1 cellular context compared by ENCODE assay signal in genomic region chr2:237432484-237433092, GRCh38.
TF ChIP-seq lines count a peak whose summit lies in the region.

No MANE protein-coding gene starts in this region.

TF ChIP-seq in IMR-90, 13 proteins besides CTCF, POLR2A, EP300 and RAD21 (continued from another document):
- TF ChIP-seq, protein P1, sequence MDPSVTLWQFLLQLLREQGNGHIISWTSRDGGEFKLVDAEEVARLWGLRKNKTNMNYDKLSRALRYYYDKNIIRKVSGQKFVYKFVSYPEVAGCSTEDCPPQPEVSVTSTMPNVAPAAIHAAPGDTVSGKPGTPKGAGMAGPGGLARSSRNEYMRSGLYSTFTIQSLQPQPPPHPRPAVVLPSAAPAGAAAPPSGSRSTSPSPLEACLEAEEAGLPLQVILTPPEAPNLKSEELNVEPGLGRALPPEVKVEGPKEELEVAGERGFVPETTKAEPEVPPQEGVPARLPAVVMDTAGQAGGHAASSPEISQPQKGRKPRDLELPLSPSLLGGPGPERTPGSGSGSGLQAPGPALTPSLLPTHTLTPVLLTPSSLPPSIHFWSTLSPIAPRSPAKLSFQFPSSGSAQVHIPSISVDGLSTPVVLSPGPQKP (IDR thresholded peaks at IDR 0.05; ENCODE audit: borderline replicate concordance, low read depth, low read length), result no peak
- TF ChIP-seq MAFK (IDR thresholded peaks at IDR 0.05; ENCODE audit: low read depth, low read length) (peak; percentile 49; the same call in 1 of the 2 replicates), FOS (IDR thresholded peaks at IDR 0.05; ENCODE audit: low read depth, low read length) (peak; percentile 79), RCOR1 (IDR thresholded peaks at IDR 0.05; ENCODE audit: insufficient replicate concordance, low read length) (no peak), MAZ (IDR thresholded peaks at IDR 0.05; ENCODE audit: borderline replicate concordance, low read depth, low read length) (peak; percentile 94)
TF ChIP-seq in IMR-90: peak in this region for 6.
